13 cellular contexts compared by ENCODE assay signal in genomic region chr7:130966246-130967009, GRCh38.
DNase-seq lines count a peak whose midpoint lies in the region; ATAC-seq and TF ChIP-seq lines count a peak whose summit lies in the region.
"Had no signal": no experiment of that assay in that cellular context is flagged by ENCODE, and none has a peak within 500 bp of the region (broad histone marks: within the 10 kb centered on the region; RNA-seq: fewer than 3 reads in every experiment).

No MANE protein-coding gene starts in this region.

- POLR2A ChIA-PET in activated CD8-positive, alpha-beta T cell treated with anti-CD3 and anti-CD28 coated beads for 36 hours (lab: Charles Lee): interaction anchor here (0.8 to 15.6 kb wide), 7 partner anchors 9 to 87 kb away, joined by 3 to 322 read pairs (median 4); no protein-coding TSS in a partner anchor

- H3K27ac ChIP-seq in thyroid gland: no peak overlapping the region

- no peaks in the 10 kb centered on the region for H3K27me3 Mint-ChIP-seq in activated CD8-positive, alpha-beta T cell treated with anti-CD3 and anti-CD28 coated beads for 36 hours
- H3K27me3 Mint-ChIP-seq: activated naive CD4-positive, alpha-beta T cell treated with anti-CD3 and anti-CD28 coated beads, Interleukin-2, amount 10 ng/mL, durations not matched to agents 7 days and 5 days had no signal

- H3K27ac Mint-ChIP-seq in activated CD8-positive, alpha-beta T cell treated with anti-CD3 and anti-CD28 coated beads for 36 hours: peak overlapping the region; percentile 83
- H3K27ac Mint-ChIP-seq: activated naive CD4-positive, alpha-beta T cell treated with anti-CD3 and anti-CD28 coated beads, Interleukin-2, amount 10 ng/mL, durations not matched to agents 7 days and 5 days had no signal

- H3K9me3 Mint-ChIP-seq in activated CD8-positive, alpha-beta T cell treated with anti-CD3 and anti-CD28 coated beads for 36 hours: no peaks in the 10 kb centered on the region
- H3K9me3 Mint-ChIP-seq: activated naive CD4-positive, alpha-beta T cell treated with anti-CD3 and anti-CD28 coated beads, Interleukin-2, amount 10 ng/mL, durations not matched to agents 7 days and 5 days had no signal

- CTCF ChIA-PET in activated CD8-positive, alpha-beta T cell treated with anti-CD3 and anti-CD28 coated beads for 36 hours (lab: Charles Lee): interaction anchor here (1.1 to 2.3 kb wide), 3 partner anchors 16 to 74 kb away, joined by 3 to 10 read pairs (median 10); no protein-coding TSS in a partner anchor

- peaks cover 8 to 24% of the 10 kb centered on the region in 2 donors for H3K4me1 ChIP-seq in thyroid gland

- WGBS in thyroid gland, 2 donors: 90 to 95% methylated on average over 5 of the region's 5 CpGs

- ATAC-seq in GM18861 (IDR thresholded peaks at IDR 0.05; ENCODE audit: unreplicated experiment) (peak; percentile 56), HG02852 (IDR thresholded peaks at IDR 0.05; ENCODE audit: unreplicated experiment) (peak; percentile 58), HG03520 (IDR thresholded peaks at IDR 0.05; ENCODE audit: unreplicated experiment) (no peak)
- peak; percentile 18 for ATAC-seq in activated CD8-positive, alpha-beta T cell treated with anti-CD3 and anti-CD28 coated beads for 36 hours

- H3K4me1 Mint-ChIP-seq in activated CD8-positive, alpha-beta T cell treated with anti-CD3 and anti-CD28 coated beads for 36 hours (ENCODE audit: low read depth): peaks cover 69% of the 10 kb centered on the region

- DNase-seq in activated CD8-positive, alpha-beta T cell treated with anti-CD3 and anti-CD28 coated beads for 36 hours: peak; percentile 53
- DNase-seq in non-pigmented ciliary epithelial cell (ENCODE audit: low read depth) (peak; percentile 74), thyroid gland (no peak), NCI-H524 (lab: John Stamatoyannopoulos, UW) (no peak), epidermal melanocyte (ENCODE audit: insufficient read length, low spot score) (no peak)
- DNase-seq: activated naive CD4-positive, alpha-beta T cell treated with anti-CD3 and anti-CD28 coated beads, Interleukin-2, amount 10 ng/mL, durations not matched to agents 7 days and 5 days; Kasumi-1; NCI-H82; T-helper 9 cell; trophoblast cell had no signal

- no peak overlapping the region for H3K4me3 ChIP-seq in thyroid gland (replicated peaks in 1 of 3)

- intact Hi-C loops in activated CD8-positive, alpha-beta T cell treated with anti-CD3 and anti-CD28 coated beads for 36 hours (cut with micrococcal nuclease): no loop called here
- intact Hi-C loops in thyroid gland (cut with DNase I): no loop called here

- no peaks in the 10 kb centered on the region for H3K9me3 ChIP-seq in thyroid gland

- TF ChIP-seq POLR2A in thyroid gland (IDR thresholded peaks at IDR 0.05): no peak

- no peaks in the 10 kb centered on the region for H3K27me3 ChIP-seq in thyroid gland

- peaks cover 31% of the 10 kb centered on the region for H3K36me3 Mint-ChIP-seq in activated CD8-positive, alpha-beta T cell treated with anti-CD3 and anti-CD28 coated beads for 36 hours (ENCODE audit: low read depth)

- peaks cover 0 to 6% of the 10 kb centered on the region in 2 donors for H3K36me3 ChIP-seq in thyroid gland

- H3K4me3 Mint-ChIP-seq in activated CD8-positive, alpha-beta T cell treated with anti-CD3 and anti-CD28 coated beads for 36 hours: peak overlapping the region; percentile 26
- H3K4me3 Mint-ChIP-seq: activated naive CD4-positive, alpha-beta T cell treated with anti-CD3 and anti-CD28 coated beads, Interleukin-2, amount 10 ng/mL, durations not matched to agents 7 days and 5 days had no signal

- no peak for TF ChIP-seq CTCF in activated CD8-positive, alpha-beta T cell treated with anti-CD3 and anti-CD28 coated beads for 36 hours (IDR thresholded peaks at IDR 0.05)
- TF ChIP-seq CTCF in thyroid gland (IDR thresholded peaks at IDR 0.05): no peak

Comparison
In these comparisons a context has a peak if more than half of its experiments do, and no peak if none do; other contexts are left out.
1. DNase-seq: peak in activated CD8-positive, alpha-beta T cell treated with anti-CD3 and anti-CD28 coated beads for 36 hours (single experiment) and non-pigmented ciliary epithelial cell (single experiment); none in thyroid gland (0 of 2), NCI-H524 (0 of 2) and epidermal melanocyte (single experiment).